ENCODE assay signal across 1 cellular context in genomic region chr13:20525601-20526544, GRCh38.
TF ChIP-seq lines count a peak whose summit lies in the region.

A gene with protein sequence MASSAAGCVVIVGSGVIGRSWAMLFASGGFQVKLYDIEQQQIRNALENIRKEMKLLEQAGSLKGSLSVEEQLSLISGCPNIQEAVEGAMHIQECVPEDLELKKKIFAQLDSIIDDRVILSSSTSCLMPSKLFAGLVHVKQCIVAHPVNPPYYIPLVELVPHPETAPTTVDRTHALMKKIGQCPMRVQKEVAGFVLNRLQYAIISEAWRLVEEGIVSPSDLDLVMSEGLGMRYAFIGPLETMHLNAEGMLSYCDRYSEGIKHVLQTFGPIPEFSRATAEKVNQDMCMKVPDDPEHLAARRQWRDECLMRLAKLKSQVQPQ (minus strand): TSS chr13:20525857. CDS start chr13:20525794, 63 bp downstream.

TF ChIP-seq in HepG2, 621 proteins besides CTCF, POLR2A, EP300 and RAD21 (continued from another document and continues in another):
- TF ChIP-seq ZBED4 (CRISPR knock-in tag; IDR thresholded peaks at IDR 0.05; ENCODE audit: borderline replicate concordance) (peak; percentile 2; the same call in 1 of the 2 replicates), ASH2L (IDR thresholded peaks at IDR 0.05; ENCODE audit: insufficient read length, low read depth, low read length) (peak; percentile 80), ZSCAN20 (CRISPR knock-in tag; IDR thresholded peaks at IDR 0.05; ENCODE audit: borderline replicate concordance) (no peak), ZNF274 (CRISPR knock-in tag; IDR thresholded peaks at IDR 0.05) (no peak), SALL2 (CRISPR knock-in tag; IDR thresholded peaks at IDR 0.05) (peak; percentile 57; the same call in 1 of the 2 replicates), PHF21A (CRISPR knock-in tag; IDR thresholded peaks at IDR 0.05) (peak; percentile 32; the same call in 1 of the 2 replicates), NFKB2 (CRISPR knock-in tag; IDR thresholded peaks at IDR 0.05; ENCODE audit: borderline replicate concordance) (peak; percentile 65; the same call in 1 of the 2 replicates), SAFB2 (CRISPR knock-in tag; IDR thresholded peaks at IDR 0.05; ENCODE audit: borderline replicate concordance, low read depth) (peak; percentile 94), MTERF4 (CRISPR knock-in tag; IDR thresholded peaks at IDR 0.05) (peak; percentile 77; the same call in 1 of the 2 replicates), CC2D1A (CRISPR knock-in tag; IDR thresholded peaks at IDR 0.05) (no peak), SOX13 (IDR thresholded peaks at IDR 0.05) (no peak), SOX13 (CRISPR knock-in tag; conservative IDR thresholded peaks at IDR 0.05 in 1 of 2, IDR thresholded peaks at IDR 0.05 in 1 of 2) (0 out of 4 replicates have a peak, but pooled peaks of 1 of the 2 experiments have one; percentile 8), ARHGAP35 (CRISPR knock-in tag; IDR thresholded peaks at IDR 0.05; ENCODE audit: borderline replicate concordance) (no peak; the same call in 1 of the 2 replicates), NONO (IDR thresholded peaks at IDR 0.05) (no peak), NONO (CRISPR knock-in tag; conservative IDR thresholded peaks at IDR 0.05) (0 out of 2 replicates have a peak, but pooled peaks have one; percentile 13), HOXA9 (CRISPR knock-in tag; IDR thresholded peaks at IDR 0.05; ENCODE audit: borderline replicate concordance) (no peak), HHEX (CRISPR knock-in tag; IDR thresholded peaks at IDR 0.05) (no peak), HDAC2 (CRISPR knock-in tag; IDR thresholded peaks at IDR 0.05) (peak; percentile 70), TEAD2 (CRISPR knock-in tag; IDR thresholded peaks at IDR 0.05) (peak; percentile 69; the same call in 1 of the 2 replicates), ZNF382 (CRISPR knock-in tag; IDR thresholded peaks at IDR 0.05; ENCODE audit: borderline replicate concordance) (no peak), EZH2 (conservative IDR thresholded peaks at IDR 0.05; ENCODE audit: low read depth, low read length) (no peak), ZNF431 (CRISPR knock-in tag; IDR thresholded peaks at IDR 0.05; ENCODE audit: borderline replicate concordance, low read depth) (0 out of 2 replicates have a peak, but pooled peaks have one; percentile 63), RFXAP (CRISPR knock-in tag; IDR thresholded peaks at IDR 0.05; ENCODE audit: borderline replicate concordance) (0 out of 2 replicates have a peak, but pooled peaks have one; percentile 12), GTF2F1 (IDR thresholded peaks at IDR 0.05; ENCODE audit: low read length) (no peak), SSRP1 (CRISPR knock-in tag; IDR thresholded peaks at IDR 0.05) (no peak), ZNF761 (CRISPR knock-in tag; conservative IDR thresholded peaks at IDR 0.05) (no peak; the same call in 1 of the 2 replicates), ZNF790 (CRISPR knock-in tag; IDR thresholded peaks at IDR 0.05; ENCODE audit: borderline replicate concordance) (no peak), PREB (CRISPR knock-in tag; IDR thresholded peaks at IDR 0.05) (no peak), ZFP90 (CRISPR knock-in tag; IDR thresholded peaks at IDR 0.05; ENCODE audit: borderline replicate concordance) (peak; percentile 24; the same call in 1 of the 2 replicates), NFATC3 (CRISPR knock-in tag; IDR thresholded peaks at IDR 0.05) (no peak), TOE1 (CRISPR knock-in tag; IDR thresholded peaks at IDR 0.05) (no peak), SOX5 (CRISPR knock-in tag; IDR thresholded peaks at IDR 0.05; ENCODE audit: borderline replicate concordance) (peak; percentile 14; the same call in 1 of the 2 replicates), HMGA1 (CRISPR knock-in tag; conservative IDR thresholded peaks at IDR 0.05) (no peak), ZNF616 (CRISPR knock-in tag; IDR thresholded peaks at IDR 0.05; ENCODE audit: low read depth) (peak; percentile 24; the same call in 1 of the 2 replicates), KMT2B (CRISPR knock-in tag; IDR thresholded peaks at IDR 0.05) (peak; percentile 59; the same call in 1 of the 2 replicates), ZBTB4 (CRISPR knock-in tag; IDR thresholded peaks at IDR 0.05; ENCODE audit: borderline replicate concordance) (no peak; the same call in 1 of the 2 replicates), PHB2 (IDR thresholded peaks at IDR 0.05; ENCODE audit: partially characterized antibody) (no peak), JUN (CRISPR knock-in tag; IDR thresholded peaks at IDR 0.05) (no peak), CERS6 (CRISPR knock-in tag; IDR thresholded peaks at IDR 0.05) (no peak), DR1 (CRISPR knock-in tag; IDR thresholded peaks at IDR 0.05) (0 out of 2 replicates have a peak, but pooled peaks have one; percentile 15), HOXA7 (CRISPR knock-in tag; IDR thresholded peaks at IDR 0.05) (no peak), REPIN1 (CRISPR knock-in tag; IDR thresholded peaks at IDR 0.05; ENCODE audit: borderline replicate concordance, low read depth) (peak; percentile 7; the same call in 1 of the 2 replicates), ISL2 (CRISPR knock-in tag; IDR thresholded peaks at IDR 0.05) (peak; percentile 63; the same call in 1 of the 2 replicates), MYC (CRISPR knock-in tag; IDR thresholded peaks at IDR 0.05; ENCODE audit: borderline replicate concordance) (peak; percentile 75; the same call in 1 of the 2 replicates), HNRNPK (IDR thresholded peaks at IDR 0.05; ENCODE audit: low read depth, low read length, poor library complexity, severe bottlenecking) (peak; percentile 54), PITX1 (CRISPR knock-in tag; IDR thresholded peaks at IDR 0.05) (no peak), ZSCAN25 (CRISPR knock-in tag; IDR thresholded peaks at IDR 0.05) (no peak; the same call in 1 of the 2 replicates), ZNF350 (CRISPR knock-in tag; IDR thresholded peaks at IDR 0.05; ENCODE audit: borderline replicate concordance, low read depth) (no peak), ZNF782 (CRISPR knock-in tag; IDR thresholded peaks at IDR 0.05; ENCODE audit: borderline replicate concordance) (no peak), FIP1L1 (IDR thresholded peaks at IDR 0.05; ENCODE audit: borderline replicate concordance, insufficient read depth, low read depth, low read length) (no peak), NBN (conservative IDR thresholded peaks at IDR 0.05) (no peak), HNRNPLL (IDR thresholded peaks at IDR 0.05; ENCODE audit: low read depth, low read length, poor library complexity, severe bottlenecking) (peak; percentile 88), SP2 (CRISPR knock-in tag; IDR thresholded peaks at IDR 0.05) (no peak), HNRNPL (IDR thresholded peaks at IDR 0.05; ENCODE audit: low read depth, low read length) (peak; percentile 73; the same call in 1 of the 2 replicates), CHD4 (IDR thresholded peaks at IDR 0.05; ENCODE audit: borderline replicate concordance, low read length) (no peak), ZNF235 (CRISPR knock-in tag; IDR thresholded peaks at IDR 0.05; ENCODE audit: borderline replicate concordance) (peak; percentile 42; the same call in 1 of the 2 replicates), PHF5A (CRISPR knock-in tag; IDR thresholded peaks at IDR 0.05; ENCODE audit: low read depth, unreplicated experiment) (peak; percentile 40)
- TF ChIP-seq, protein P1, sequence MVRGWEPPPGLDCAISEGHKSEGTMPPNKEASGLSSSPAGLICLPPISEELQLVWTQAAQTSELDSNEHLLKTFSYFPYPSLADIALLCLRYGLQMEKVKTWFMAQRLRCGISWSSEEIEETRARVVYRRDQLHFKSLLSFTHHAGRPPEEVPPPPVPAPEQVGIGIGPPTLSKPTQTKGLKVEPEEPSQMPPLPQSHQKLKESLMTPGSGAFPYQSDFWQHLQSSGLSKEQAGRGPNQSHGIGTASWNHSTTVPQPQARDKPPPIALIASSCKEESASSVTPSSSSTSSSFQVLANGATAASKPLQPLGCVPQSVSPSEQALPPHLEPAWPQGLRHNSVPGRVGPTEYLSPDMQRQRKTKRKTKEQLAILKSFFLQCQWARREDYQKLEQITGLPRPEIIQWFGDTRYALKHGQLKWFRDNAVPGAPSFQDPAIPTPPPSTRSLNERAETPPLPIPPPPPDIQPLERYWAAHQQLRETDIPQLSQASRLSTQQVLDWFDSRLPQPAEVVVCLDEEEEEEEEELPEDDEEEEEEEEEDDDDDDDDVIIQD (CRISPR knock-in tag; IDR thresholded peaks at IDR 0.05; ENCODE audit: low read depth): no peak
- TF ChIP-seq, protein P2, sequence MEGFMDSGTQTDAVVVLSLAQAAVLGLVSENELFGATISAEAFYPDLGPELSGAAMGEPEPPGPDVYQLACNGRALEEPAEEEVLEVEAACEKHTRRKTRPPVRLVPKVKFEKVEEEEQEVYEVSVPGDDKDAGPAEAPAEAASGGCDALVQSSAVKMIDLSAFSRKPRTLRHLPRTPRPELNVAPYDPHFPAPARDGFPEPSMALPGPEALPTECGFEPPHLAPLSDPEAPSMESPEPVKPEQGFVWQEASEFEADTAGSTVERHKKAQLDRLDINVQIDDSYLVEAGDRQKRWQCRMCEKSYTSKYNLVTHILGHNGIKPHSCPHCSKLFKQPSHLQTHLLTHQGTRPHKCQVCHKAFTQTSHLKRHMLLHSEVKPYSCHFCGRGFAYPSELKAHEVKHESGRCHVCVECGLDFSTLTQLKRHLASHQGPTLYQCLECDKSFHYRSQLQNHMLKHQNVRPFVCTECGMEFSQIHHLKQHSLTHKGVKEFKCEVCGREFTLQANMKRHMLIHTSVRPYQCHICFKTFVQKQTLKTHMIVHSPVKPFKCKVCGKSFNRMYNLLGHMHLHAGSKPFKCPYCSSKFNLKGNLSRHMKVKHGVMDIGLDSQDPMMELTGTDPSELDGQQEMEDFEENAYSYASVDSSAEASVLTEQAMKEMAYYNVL (CRISPR knock-in tag; IDR thresholded peaks at IDR 0.05; ENCODE audit: borderline replicate concordance): peak; percentile 18; the same call in 1 of the 2 replicates
